ENCODE assay signal across 17 cellular contexts in the genomic region with DNA sequence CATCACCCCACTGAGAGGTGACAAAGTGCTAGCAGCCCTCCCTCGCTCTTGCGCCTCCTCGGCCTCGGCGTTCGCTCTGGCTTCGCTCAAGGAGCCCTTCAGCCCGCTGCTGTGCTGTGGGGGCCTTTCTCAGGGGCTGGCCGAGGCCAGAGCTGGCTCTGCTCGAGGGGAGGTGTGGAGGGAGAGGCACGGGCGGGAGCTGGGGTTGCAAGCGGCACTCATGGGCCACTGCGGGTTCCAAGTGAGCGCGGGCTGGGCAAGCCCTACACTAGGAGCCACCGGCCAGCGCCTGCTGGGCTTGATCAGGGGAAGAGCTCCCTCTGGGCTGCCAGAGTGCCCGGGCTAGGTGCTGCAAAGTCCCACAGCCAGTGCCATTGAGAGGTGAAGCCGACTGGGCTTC.
DNase-seq lines count a peak whose midpoint lies in the region; ATAC-seq lines count a peak whose summit lies in the region.
"Had no signal": no experiment of that assay in that cellular context is flagged by ENCODE, and none has a peak within 500 bp of the region (broad histone marks: within the 10 kb centered on the region; RNA-seq: fewer than 3 reads in every experiment).

No MANE protein-coding gene starts in this region.

- no peak overlapping the region for H2BK120ac ChIP-seq in mesendoderm (ENCODE audit: low read depth, low read length)

- H3K4me1 Mint-ChIP-seq in stimulated activated memory B cell treated with anti-CD40 and anti-IgM and Interleukin-4, amounts not matched to agents 10 μg/mL and 1 μg/mL and 100 μg/mL, for 72 hours: no peaks in the 10 kb centered on the region
- H3K4me1 Mint-ChIP-seq: CD14-positive monocyte; CD4-positive, alpha-beta memory T cell had no signal

- peak; percentile 6 for DNase-seq in activated gamma-delta T cell (lab: John Stamatoyannopoulos, UW)
- DNase-seq in activated gamma-delta T cell treated with Interleukin-2 at 50 U/mL for 16 hours: no peak
- no peak for DNase-seq in mesendoderm
- no peak for DNase-seq in NCI-H1048 (lab: John Stamatoyannopoulos, UW)
- DNase-seq in GF-D8 (lab: John Stamatoyannopoulos, UW): no peak
- DNase-seq: CD4-positive, alpha-beta memory T cell; DMS153; DMS79; GDM1 had no signal

- H4K8ac ChIP-seq in mesendoderm (ENCODE audit: low read depth, low read length): no peak overlapping the region

- H3K4me3 Mint-ChIP-seq in stimulated activated memory B cell treated with anti-CD40 and anti-IgM and Interleukin-4, amounts not matched to agents 10 μg/mL and 1 μg/mL and 100 μg/mL, for 72 hours: no peak overlapping the region
- H3K4me3 Mint-ChIP-seq: CD14-positive monocyte; CD4-positive, alpha-beta memory T cell; IgD-negative memory B cell had no signal

- no peak overlapping the region for H2BK15ac ChIP-seq in mesendoderm (replicated peaks; ENCODE audit: low read depth)

- H3K56ac ChIP-seq in mesendoderm (ENCODE audit: low read length): no peak overlapping the region

- H3K27ac ChIP-seq in mesendoderm (ENCODE audit: low read depth, low read length): no peak overlapping the region
- H3K27ac ChIP-seq: 22Rv1, BLaER1 had no signal

- H3K9ac ChIP-seq in mesendoderm (ENCODE audit: low read length): no peak overlapping the region
- H3K9ac ChIP-seq: BLaER1 had no signal

- no peak overlapping the region for H3K23ac ChIP-seq in mesendoderm (ENCODE audit: low read length)

- no peaks in the 10 kb centered on the region for H3K36me3 ChIP-seq in mesendoderm (ENCODE audit: control insufficient read depth, insufficient read depth, low read length)
- H3K36me3 ChIP-seq: BLaER1, HAP-1 had no signal

- no peak overlapping the region for H2AK5ac ChIP-seq in mesendoderm (ENCODE audit: low read length)

- H3K9me3 Mint-ChIP-seq in stimulated activated memory B cell treated with anti-CD40 and anti-IgM and Interleukin-4, amounts not matched to agents 10 μg/mL and 1 μg/mL and 100 μg/mL, for 72 hours: no peaks in the 10 kb centered on the region

- no peak overlapping the region for H2BK5ac ChIP-seq in mesendoderm (ENCODE audit: low read length)

- no peaks in the 10 kb centered on the region for H3K79me1 ChIP-seq in mesendoderm (ENCODE audit: low read length)

- H3K4me1 ChIP-seq in mesendoderm (ENCODE audit: control insufficient read depth, low read depth, low read length): no peaks in the 10 kb centered on the region
- H3K4me1 ChIP-seq: BLaER1 had no signal

- no peak overlapping the region for H3K4me3 ChIP-seq in mesendoderm (ENCODE audit: low read length)
- H3K4me3 ChIP-seq: BLaER1, HAP-1 had no signal

- no peak overlapping the region for H3K4me2 ChIP-seq in mesendoderm (ENCODE audit: low read length)
- H3K4me2 ChIP-seq: BLaER1 had no signal

- H3K79me2 ChIP-seq in mesendoderm (ENCODE audit: control insufficient read depth, insufficient read depth, low read length): no peaks in the 10 kb centered on the region

- peak; percentile 9 for ATAC-seq in stimulated activated memory B cell treated with anti-CD40 and anti-IgM and Interleukin-4, amounts not matched to agents 10 μg/mL and 1 μg/mL and 100 μg/mL, for 72 hours
- no peak for ATAC-seq in GM21447 (IDR thresholded peaks at IDR 0.05; ENCODE audit: unreplicated experiment)
- ATAC-seq: HepG2 had no signal

- no peak overlapping the region for H4K5ac ChIP-seq in mesendoderm (ENCODE audit: low read length)

- peak overlapping the region; percentile 72 for H3K4ac ChIP-seq in mesendoderm (ENCODE audit: low read depth, low read length)

- no peaks in the 10 kb centered on the region for H3K27me3 Mint-ChIP-seq in stimulated activated memory B cell treated with anti-CD40 and anti-IgM and Interleukin-4, amounts not matched to agents 10 μg/mL and 1 μg/mL and 100 μg/mL, for 72 hours
- H3K27me3 Mint-ChIP-seq: IgD-negative memory B cell had no signal

- no peak overlapping the region for H3K27ac Mint-ChIP-seq in stimulated activated memory B cell treated with anti-CD40 and anti-IgM and Interleukin-4, amounts not matched to agents 10 μg/mL and 1 μg/mL and 100 μg/mL, for 72 hours
- H3K27ac Mint-ChIP-seq: CD4-positive, alpha-beta memory T cell; IgD-negative memory B cell had no signal

- WGBS in mesendoderm (ENCODE audit: extremely low coverage, insufficient coverage, low lambda C conversion rate): no CpG with 5 or more reads among the region's 20 CpGs

- H3K27me3 ChIP-seq in mesendoderm (ENCODE audit: insufficient read depth, low read length, poor library complexity): no peaks in the 10 kb centered on the region
- H3K27me3 ChIP-seq: BLaER1 had no signal

- no peak overlapping the region for H3K18ac ChIP-seq in mesendoderm (ENCODE audit: low read length)

- no peaks in the 10 kb centered on the region for H3K36me3 Mint-ChIP-seq in stimulated activated memory B cell treated with anti-CD40 and anti-IgM and Interleukin-4, amounts not matched to agents 10 μg/mL and 1 μg/mL and 100 μg/mL, for 72 hours
- H3K36me3 Mint-ChIP-seq: CD14-positive monocyte; CD4-positive, alpha-beta memory T cell; IgD-negative memory B cell had no signal
